Comparison of ENCODE assay signal across 14 cellular contexts in genomic region chr4:57191523-57192034, GRCh38.
A peak's percentile ranks its signal among the peaks of the same experiment; 100 is the strongest.
DNase-seq lines count a peak whose midpoint lies in the region; ATAC-seq and TF ChIP-seq lines count a peak whose summit lies in the region.
"Had no signal": no experiment of that assay in that cellular context is flagged by ENCODE, and none has a peak within 500 bp of the region (broad histone marks: within the 10 kb centered on the region; RNA-seq: fewer than 3 reads in every experiment).

No MANE protein-coding gene starts in this region.

- 3% methylated on average over 1 of the region's 1 CpG for WGBS in HUES64

- intact Hi-C loops in Caco-2 (cut with micrococcal nuclease; ENCODE audit: unreplicated experiment): no loop called here

- no peak overlapping the region for H3K4me3 ChIP-seq in Caco-2 (ENCODE audit: low read depth, low read length)
- peak overlapping the region; percentile 2; the same call in 1 of the 2 replicates for H3K4me3 ChIP-seq in HUES64 (ENCODE audit: low read length)
- no peak overlapping the region for H3K4me3 ChIP-seq in choroid plexus epithelial cell (ENCODE audit: low read depth, low read length)
- H3K4me3 ChIP-seq: SJSA1 had no signal

- no peaks in the 10 kb centered on the region for H3K9me3 Mint-ChIP-seq in Caco-2 (ENCODE audit: unreplicated experiment)
- no peaks in the 10 kb centered on the region for H3K9me3 Mint-ChIP-seq in activated naive CD8-positive, alpha-beta T cell treated with anti-CD3 and anti-CD28 coated beads, Interleukin-2, amount 50 U/mL, for 24 hours
- no peaks in the 10 kb centered on the region for H3K9me3 Mint-ChIP-seq in activated naive CD4-positive, alpha-beta T cell treated with anti-CD3 and anti-CD28 coated beads, Interleukin-2, amount 50 U/mL, for 72 hours
- H3K9me3 Mint-ChIP-seq: activated naive CD4-positive, alpha-beta T cell treated with anti-CD3 and anti-CD28 coated beads, Interleukin-2, amount 10 ng/mL, durations not matched to agents 7 days and 5 days had no signal

- H3K4me1 Mint-ChIP-seq in Caco-2 (ENCODE audit: low read depth, unreplicated experiment): no peaks in the 10 kb centered on the region
- no peaks in the 10 kb centered on the region for H3K4me1 Mint-ChIP-seq in activated naive CD8-positive, alpha-beta T cell treated with anti-CD3 and anti-CD28 coated beads, Interleukin-2, amount 50 U/mL, for 24 hours
- H3K4me1 Mint-ChIP-seq: activated naive CD4-positive, alpha-beta T cell treated with anti-CD3 and anti-CD28 coated beads, Interleukin-2, amount 10 ng/mL, durations not matched to agents 7 days and 5 days had no signal

- no peak overlapping the region for H3K27ac Mint-ChIP-seq in Caco-2 (ENCODE audit: unreplicated experiment)
- H3K27ac Mint-ChIP-seq in activated naive CD8-positive, alpha-beta T cell treated with anti-CD3 and anti-CD28 coated beads, Interleukin-2, amount 50 U/mL, for 24 hours: no peak overlapping the region
- H3K27ac Mint-ChIP-seq in activated naive CD4-positive, alpha-beta T cell treated with anti-CD3 and anti-CD28 coated beads, Interleukin-2, amount 50 U/mL, for 72 hours: no peak overlapping the region
- H3K27ac Mint-ChIP-seq: activated naive CD4-positive, alpha-beta T cell treated with anti-CD3 and anti-CD28 coated beads, Interleukin-2, amount 10 ng/mL, durations not matched to agents 7 days and 5 days had no signal

- H3K27me3 ChIP-seq in Caco-2 (replicated peaks; ENCODE audit: control insufficient read depth, insufficient read depth, low read length) (no peaks in the 10 kb centered on the region), HUES64 (ENCODE audit: insufficient read depth, low read length) (peaks cover 16% of the 10 kb centered on the region)
- H3K27me3 ChIP-seq: SJSA1 had no signal

- DNase-seq in Caco-2: peak; percentile 11 to 39
- DNase-seq in choroid plexus epithelial cell (ENCODE audit: low read depth): peak; percentile 17
- peak; percentile 96 for DNase-seq in left kidney (ENCODE audit: low read depth, low spot score)
- no peak for DNase-seq in activated CD4-positive, alpha-beta T cell treated with anti-CD3 and anti-CD28 coated beads, Interleukin-2, amount 50 U/mL, for 4 hours
- no peak for DNase-seq in activated naive CD8-positive, alpha-beta T cell treated with anti-CD3 and anti-CD28 coated beads, Interleukin-2, amount 50 U/mL, for 24 hours
- no peak for DNase-seq in activated naive CD4-positive, alpha-beta T cell treated with anti-CD3 and anti-CD28 coated beads, Interleukin-2, amount 50 U/mL, for 72 hours (ENCODE audit: low spot score in 2 of 2)
- DNase-seq: KG1, NCI-H1930 had no signal

- no peak for ATAC-seq in activated naive CD8-positive, alpha-beta T cell treated with anti-CD3 and anti-CD28 coated beads, Interleukin-2, amount 50 U/mL, for 24 hours
- ATAC-seq in activated naive CD4-positive, alpha-beta T cell treated with anti-CD3 and anti-CD28 coated beads, Interleukin-2, amount 50 U/mL, for 72 hours: no peak
- no peak for ATAC-seq in HG03457 (IDR thresholded peaks at IDR 0.05; ENCODE audit: unreplicated experiment)
- ATAC-seq: stimulated activated naive CD8-positive, alpha-beta T cell treated with anti-CD3 and anti-CD28 coated beads, Interleukin-15, Interleukin-2, amounts not matched to agents 100 U/mL and 50 U/mL, for 24 hours had no signal

- H3K27me3 Mint-ChIP-seq in Caco-2 (ENCODE audit: insufficient read depth, unreplicated experiment): no peaks in the 10 kb centered on the region
- peaks cover 18% of the 10 kb centered on the region for H3K27me3 Mint-ChIP-seq in activated naive CD8-positive, alpha-beta T cell treated with anti-CD3 and anti-CD28 coated beads, Interleukin-2, amount 50 U/mL, for 24 hours
- H3K27me3 Mint-ChIP-seq: activated naive CD4-positive, alpha-beta T cell treated with anti-CD3 and anti-CD28 coated beads, Interleukin-2, amount 10 ng/mL, durations not matched to agents 7 days and 5 days had no signal

- peak overlapping the region; percentile 45 for H3K27ac ChIP-seq in HUES64 (ENCODE audit: low read depth, low read length)
- H3K27ac ChIP-seq: SJSA1, VCaP had no signal

- CTCF ChIA-PET in Caco-2 (lab: Charles Lee): interaction anchor here (0.6 to 2.8 kb wide), 3 partner anchors 28 to 221 kb away, joined by 3 to 18 read pairs (median 3); no protein-coding TSS in a partner anchor

- POLR2A ChIA-PET in Caco-2 (lab: Charles Lee): no interaction called here

- H3K36me3 Mint-ChIP-seq in Caco-2 (ENCODE audit: insufficient read depth, unreplicated experiment): no peaks in the 10 kb centered on the region
- H3K36me3 Mint-ChIP-seq in activated naive CD8-positive, alpha-beta T cell treated with anti-CD3 and anti-CD28 coated beads, Interleukin-2, amount 50 U/mL, for 24 hours (ENCODE audit: low read depth): no peaks in the 10 kb centered on the region
- no peaks in the 10 kb centered on the region for H3K36me3 Mint-ChIP-seq in activated naive CD4-positive, alpha-beta T cell treated with anti-CD3 and anti-CD28 coated beads, Interleukin-2, amount 50 U/mL, for 72 hours
- H3K36me3 Mint-ChIP-seq: activated naive CD4-positive, alpha-beta T cell treated with anti-CD3 and anti-CD28 coated beads, Interleukin-2, amount 10 ng/mL, durations not matched to agents 7 days and 5 days had no signal

- H3K36me3 ChIP-seq in Caco-2 (ENCODE audit: control insufficient read depth, insufficient read depth, low read length) (no peaks in the 10 kb centered on the region), HUES64 (ENCODE audit: insufficient read depth, low read length) (no peaks in the 10 kb centered on the region)
- H3K36me3 ChIP-seq: SJSA1 had no signal

- no TSS peak for BruUV-seq in Caco-2 (replicated peaks; lab: Mats Ljungman, UMichigan)

- TF ChIP-seq CTCF in Caco-2 (IDR thresholded peaks at IDR 0.05; ENCODE audit: insufficient read depth in 1 of 2, low read depth in 1 of 2, low read length in 1 of 2, severe bottlenecking in 1 of 2, unreplicated experiment in 1 of 2): no peak
- TF ChIP-seq CTCF in choroid plexus epithelial cell (conservative IDR thresholded peaks at IDR 0.05; ENCODE audit: low read depth, low read length): no peak

- no peak overlapping the region for H3K4me3 Mint-ChIP-seq in Caco-2 (ENCODE audit: unreplicated experiment)
- H3K4me3 Mint-ChIP-seq in activated naive CD8-positive, alpha-beta T cell treated with anti-CD3 and anti-CD28 coated beads, Interleukin-2, amount 50 U/mL, for 24 hours: no peak overlapping the region
- H3K4me3 Mint-ChIP-seq: activated naive CD4-positive, alpha-beta T cell treated with anti-CD3 and anti-CD28 coated beads, Interleukin-2, amount 10 ng/mL, durations not matched to agents 7 days and 5 days had no signal

- H3K9me3 ChIP-seq in Caco-2 (no peaks in the 10 kb centered on the region), HUES64 (ENCODE audit: insufficient read depth, low read depth, low read length) (no peaks in the 10 kb centered on the region)
- H3K9me3 ChIP-seq: SJSA1 had no signal

- H3K9ac ChIP-seq in HUES64 (ENCODE audit: low read depth, low read length): no peak overlapping the region

- H3K4me1 ChIP-seq in Caco-2 (no peaks in the 10 kb centered on the region), HUES64 (ENCODE audit: insufficient read depth, low read length) (peaks cover 52% of the 10 kb centered on the region)

Comparison
In these comparisons a context has a peak if more than half of its experiments do, and no peak if none do; other contexts are left out.
1. DNase-seq: peak in Caco-2 (2 of 2), choroid plexus epithelial cell (single experiment) and left kidney (single experiment); none in activated CD4-positive, alpha-beta T cell treated with anti-CD3 and anti-CD28 coated beads, Interleukin-2, amount 50 U/mL, for 4 hours (0 of 2), activated naive CD8-positive, alpha-beta T cell treated with anti-CD3 and anti-CD28 coated beads, Interleukin-2, amount 50 U/mL, for 24 hours (single experiment) and activated naive CD4-positive, alpha-beta T cell treated with anti-CD3 and anti-CD28 coated beads, Interleukin-2, amount 50 U/mL, for 72 hours (0 of 2).